ENCODE assay signal across 1 cellular context in the genomic region with DNA sequence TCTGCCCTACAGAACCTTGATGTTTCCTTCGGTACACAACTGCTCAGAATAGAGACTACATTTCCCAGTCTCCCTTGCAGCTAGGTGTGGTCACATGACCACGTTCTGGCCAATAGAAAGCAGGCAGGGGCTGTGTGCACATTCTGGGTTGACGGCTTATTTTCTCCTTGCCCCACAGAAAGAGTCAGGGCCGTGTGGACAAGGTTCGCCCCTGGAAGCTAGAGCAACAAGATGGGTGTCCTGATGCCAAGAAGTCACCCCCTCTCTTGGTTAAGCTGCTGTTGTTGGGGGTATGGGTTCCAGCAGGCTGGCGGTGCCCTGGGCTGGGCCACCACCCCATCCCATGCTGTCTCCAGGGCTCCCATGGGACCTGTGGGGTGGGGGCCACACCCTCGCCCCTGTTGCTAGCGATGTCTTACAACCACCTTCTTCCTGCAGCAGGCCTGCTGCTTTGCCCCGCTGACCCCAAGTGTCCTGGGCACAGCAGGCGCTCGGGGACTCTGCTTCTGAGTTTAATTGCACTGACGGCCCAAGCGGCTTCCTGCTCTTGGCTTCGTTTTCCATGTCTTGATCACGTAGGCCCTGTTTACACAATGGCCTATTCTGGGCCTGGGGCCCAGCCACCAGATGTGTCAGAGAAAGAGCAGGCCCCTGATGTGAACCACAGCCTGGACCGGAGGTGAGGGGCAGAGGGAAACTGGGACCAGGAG.
TF ChIP-seq lines count a peak whose summit lies in the region.

No MANE protein-coding gene starts in this region.

TF ChIP-seq in SK-N-SH, 30 proteins besides CTCF, POLR2A, EP300 and RAD21 (continued from another document):
- TF ChIP-seq, protein P1, sequence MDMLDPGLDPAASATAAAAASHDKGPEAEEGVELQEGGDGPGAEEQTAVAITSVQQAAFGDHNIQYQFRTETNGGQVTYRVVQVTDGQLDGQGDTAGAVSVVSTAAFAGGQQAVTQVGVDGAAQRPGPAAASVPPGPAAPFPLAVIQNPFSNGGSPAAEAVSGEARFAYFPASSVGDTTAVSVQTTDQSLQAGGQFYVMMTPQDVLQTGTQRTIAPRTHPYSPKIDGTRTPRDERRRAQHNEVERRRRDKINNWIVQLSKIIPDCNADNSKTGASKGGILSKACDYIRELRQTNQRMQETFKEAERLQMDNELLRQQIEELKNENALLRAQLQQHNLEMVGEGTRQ (IDR thresholded peaks at IDR 0.05; ENCODE audit: borderline replicate concordance, low read depth, low read length), result peak; percentile 63; the same call in 1 of the 2 replicates
- no peak for TF ChIP-seq MXI1 (IDR thresholded peaks at IDR 0.05; ENCODE audit: low read depth, low read length)
